1 cellular context compared by ENCODE assay signal in genomic region chr16:65015577-65015976, GRCh38.
TF ChIP-seq lines count a peak whose summit lies in the region.

No MANE protein-coding gene starts in this region.

TF ChIP-seq in GM23338, 12 proteins besides CTCF, POLR2A, EP300 and RAD21:
- TF ChIP-seq REST (IDR thresholded peaks at IDR 0.05; ENCODE audit: unreplicated experiment) (no peak), JUNB (IDR thresholded peaks at IDR 0.05; ENCODE audit: unreplicated experiment) (no peak), POLR2AphosphoS5 (IDR thresholded peaks at IDR 0.05; ENCODE audit: low read depth) (no peak), ETS1 (IDR thresholded peaks at IDR 0.05) (no peak), STAT1 (IDR thresholded peaks at IDR 0.05; ENCODE audit: unreplicated experiment) (no peak), ZNF462 (CRISPR knock-in tag; IDR thresholded peaks at IDR 0.05) (no peak), EZH2 (IDR thresholded peaks at IDR 0.05; ENCODE audit: low read depth, unreplicated experiment) (no peak), ZNF114 (CRISPR knock-in tag; IDR thresholded peaks at IDR 0.05) (no peak), EZH2phosphoT487 (IDR thresholded peaks at IDR 0.05; ENCODE audit: unreplicated experiment) (no peak), ZNF331 (CRISPR knock-in tag; IDR thresholded peaks at IDR 0.05; ENCODE audit: low read depth) (no peak), NANOG (IDR thresholded peaks at IDR 0.05; ENCODE audit: borderline replicate concordance) (no peak), CREB1 (CRISPR knock-in tag; IDR thresholded peaks at IDR 0.05; ENCODE audit: low read depth) (no peak)
